ENCODE assay signal across 18 cellular contexts in the genomic region with DNA sequence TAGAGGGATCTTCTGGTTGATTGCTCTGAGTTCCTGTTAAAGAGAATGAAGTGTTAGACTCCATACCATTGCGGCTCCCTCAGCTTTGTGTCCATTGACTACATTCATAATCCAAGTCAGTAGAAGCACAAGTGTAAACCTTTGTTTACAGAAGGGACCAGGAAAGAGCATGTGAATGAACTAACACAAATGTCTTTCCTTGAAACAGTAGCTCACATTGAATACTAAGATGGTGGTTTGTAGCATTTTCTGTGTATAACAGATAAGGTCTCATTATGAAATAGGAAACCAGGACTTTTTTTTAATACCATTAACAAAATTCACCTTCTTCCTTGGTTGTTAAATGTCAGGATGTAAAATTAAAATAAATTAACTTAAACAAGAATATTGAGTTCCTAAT.
"Had no signal": no experiment of that assay in that cellular context is flagged by ENCODE, and none has a peak within 500 bp of the region (broad histone marks: within the 10 kb centered on the region; RNA-seq: fewer than 3 reads in every experiment).

No MANE protein-coding gene starts in this region.

- H3K36me3 ChIP-seq: cardiac muscle cell, transverse colon, uterus had no signal

- H3K27ac ChIP-seq: cardiac muscle cell, skin epidermis, transverse colon, uterus had no signal

- ATAC-seq: activated CD8-positive, alpha-beta T cell treated with anti-CD3 and anti-CD28 coated beads for 36 hours; activated T-helper 17 cell treated with anti-CD3 and anti-CD28 coated beads, Interleukin-2, amount 50 U/mL, for 72 hours; effector memory CD8-positive, alpha-beta T cell; left cardiac atrium; right cardiac atrium had no signal

- DNase-seq: activated CD4-positive, alpha-beta T cell treated with anti-CD3 and anti-CD28 coated beads, Interleukin-2, amount 10 ng/mL, durations not matched to agents 24 days and 14 days; activated CD8-positive, alpha-beta T cell treated with anti-CD3 and anti-CD28 coated beads for 36 hours; activated naive CD4-positive, alpha-beta T cell; activated naive CD8-positive, alpha-beta T cell treated with anti-CD3 and anti-CD28 coated beads for 36 hours; activated T-cell treated with anti-CD3 and anti-CD28 coated beads, Interleukin-2, amount 50 U/mL, for 1 hour; amniotic stem cell; dermis blood vessel endothelial cell; effector memory CD8-positive, alpha-beta T cell; left cardiac atrium; occipital lobe; psoas muscle; right cardiac atrium; transverse colon; uterus had no signal

- H3K9me3 ChIP-seq: psoas muscle, transverse colon, uterus had no signal

- H3K4me3 ChIP-seq: cardiac muscle cell, lung, psoas muscle, skin epidermis, transverse colon, uterus had no signal

- H3K4me1 ChIP-seq: uterus had no signal

- H3K27me3 ChIP-seq: cardiac muscle cell, transverse colon, uterus had no signal
